14 cellular contexts compared by ENCODE assay signal in the genomic region with DNA sequence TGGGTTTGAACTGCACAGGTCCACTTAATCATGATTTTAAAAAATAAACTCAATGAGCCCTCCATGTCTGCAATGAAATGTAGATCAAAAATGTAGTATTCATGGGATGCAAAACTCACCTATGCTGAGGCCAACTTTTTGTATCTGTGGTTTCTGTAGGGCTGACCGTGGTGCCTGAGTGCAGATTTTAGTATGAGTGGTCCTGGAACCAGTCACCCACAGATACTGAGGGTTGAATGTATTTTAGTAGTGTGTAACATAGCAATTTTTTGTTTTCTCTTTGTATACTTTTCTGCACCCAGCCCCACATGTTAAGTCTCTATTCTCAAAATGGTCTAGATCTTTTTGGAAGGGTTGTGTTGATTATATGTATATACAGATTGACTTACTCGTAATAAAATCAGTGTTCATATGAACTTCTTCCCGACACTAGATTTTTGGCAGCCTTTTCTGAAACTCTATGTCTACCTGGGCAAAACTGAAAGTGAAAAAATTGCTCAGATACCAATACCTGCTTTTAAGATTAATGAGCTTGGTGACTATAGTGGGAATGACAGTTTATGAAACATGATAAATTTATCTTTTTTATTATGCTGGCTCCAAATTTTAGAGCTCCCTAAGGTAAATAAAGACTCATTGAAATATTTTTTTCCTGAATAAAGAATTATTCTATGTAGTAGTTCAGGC. TPM values are rescaled to one million over a fixed set of nuclear protein-coding genes. Genes with fewer than 3 reads are reported as not detected.
DNase-seq lines count a peak whose midpoint lies in the region; ATAC-seq, FAIRE-seq and TF ChIP-seq lines count a peak whose summit lies in the region.
"Had no signal": no experiment of that assay in that cellular context is flagged by ENCODE, and none has a peak within 500 bp of the region (broad histone marks: within the 10 kb centered on the region; RNA-seq: fewer than 3 reads in every experiment).

No MANE protein-coding gene starts in this region.

- H3K79me2 ChIP-seq in mammary epithelial cell (ENCODE audit: insufficient read depth, low read length) (peaks cover 21% of the 10 kb centered on the region), MM.1S (ENCODE audit: low read length) (peaks cover 32% of the 10 kb centered on the region)

- H4K20me1 ChIP-seq in mammary epithelial cell (ENCODE audit: insufficient read depth, low read length) = no peaks in the 10 kb centered on the region
- no peaks in the 10 kb centered on the region for H4K20me1 ChIP-seq in MM.1S (ENCODE audit: insufficient read depth, low read length)

- in situ Hi-C loops in mammary epithelial cell (cut with MboI; ENCODE audit: low sequenced_read_pairs in 2 of 2) = loop anchor here in 1 of 2 donors (25.0 kb wide), 1 partner anchor 712 kb away; the partner anchor contains the start of gene ENOX1

- dilution Hi-C loops in mammary epithelial cell (cut with HindIII; ENCODE audit: low sequenced_read_pairs) = no loop called here

- no peak overlapping the region for H3K9ac ChIP-seq in mammary epithelial cell (ENCODE audit: insufficient read depth, low read length)
- 0 out of 2 replicates have a peak overlapping the region, but pooled peaks have one; percentile 18 for H3K9ac ChIP-seq in MM.1S (ENCODE audit: low read length)

- H3K4me2 ChIP-seq in mammary epithelial cell (ENCODE audit: insufficient read depth, low read depth, low read length) (peak overlapping the region; percentile 25), MM.1S (ENCODE audit: low read depth, low read length) (peak overlapping the region; percentile 69; the same call in 1 of the 2 replicates)
- H3K4me2 ChIP-seq: GM23338 had no signal

- H3K9me3 ChIP-seq in mammary epithelial cell (replicated peaks; ENCODE audit: insufficient read depth, low read length) (no peaks in the 10 kb centered on the region), breast epithelium (no peaks in the 10 kb centered on the region), MM.1S (replicated peaks; ENCODE audit: insufficient read depth, low read length) (no peaks in the 10 kb centered on the region)
- H3K9me3 ChIP-seq: lower lobe of right lung, testis had no signal

- no peak for TF ChIP-seq POLR2A in breast epithelium (IDR thresholded peaks at IDR 0.05)

- no peaks in the 10 kb centered on the region for H3K27me3 Mint-ChIP-seq in stimulated activated naive CD8-positive, alpha-beta T cell treated with anti-CD3 and anti-CD28 coated beads, Interleukin-15, amount 100 ng/mL, for 72 hours

- 64% methylated on average over 3 of the region's 3 CpGs for WGBS in mammary epithelial cell (ENCODE audit: low coverage, missing lambda C conversion rate)

- no peak overlapping the region for H3K27ac Mint-ChIP-seq in stimulated activated naive CD8-positive, alpha-beta T cell treated with anti-CD3 and anti-CD28 coated beads, Interleukin-15, amount 100 ng/mL, for 72 hours
- H3K27ac Mint-ChIP-seq: GM23338 had no signal

- H3K4me3 ChIP-seq in mammary epithelial cell (replicated peaks in 1 of 3; ENCODE audit: insufficient read depth in 1 of 3, low read depth in 2 of 3, low read length in 3 of 3) (no peak overlapping the region), breast epithelium (no peak overlapping the region), MM.1S (ENCODE audit: low read length) (peak overlapping the region; percentile 33; the same call in 1 of the 2 replicates), H7 (ENCODE audit: insufficient read depth, low read depth, low read length) (no peak overlapping the region)
- H3K4me3 ChIP-seq: GM23338, lower lobe of right lung, testis had no signal

- CTCF ChIA-PET in mammary epithelial cell (lab: Charles Lee; ENCODE audit: low non-redundant PET) = no interaction called here

- H3F3A ChIP-seq in MM.1S (ENCODE audit: insufficient read depth, low read length) = peaks cover 23% of the 10 kb centered on the region

- no peak overlapping the region for H2AFZ ChIP-seq in mammary epithelial cell (ENCODE audit: low read depth, low read length)
- H2AFZ ChIP-seq in MM.1S (ENCODE audit: low read length) = no peak overlapping the region
- H2AFZ ChIP-seq: GM23338 had no signal

- peak; percentile 77 for ATAC-seq in HG02798 (IDR thresholded peaks at IDR 0.05; ENCODE audit: poor library complexity, unreplicated experiment)
- peak; percentile 91 for ATAC-seq in stimulated activated naive CD8-positive, alpha-beta T cell treated with anti-CD3 and anti-CD28 coated beads, Interleukin-15, amount 100 ng/mL, for 72 hours
- ATAC-seq: GM23338, lower lobe of right lung had no signal

- H3K9me2 ChIP-seq in MM.1S (replicated peaks; ENCODE audit: insufficient read depth, low read length) = no peaks in the 10 kb centered on the region

- H3K36me3 ChIP-seq in mammary epithelial cell (ENCODE audit: insufficient read depth, low read length) (no peaks in the 10 kb centered on the region), breast epithelium (no peaks in the 10 kb centered on the region), MM.1S (replicated peaks; ENCODE audit: insufficient read depth, low read length) (no peaks in the 10 kb centered on the region; the same call in 1 of the 2 replicates), H7 (replicated peaks; ENCODE audit: control insufficient read depth, insufficient read depth, low read length) (no peaks in the 10 kb centered on the region)

- H3K4me1 Mint-ChIP-seq in stimulated activated naive CD8-positive, alpha-beta T cell treated with anti-CD3 and anti-CD28 coated beads, Interleukin-15, amount 100 ng/mL, for 72 hours = peaks cover 44% of the 10 kb centered on the region

- H3K27me3 ChIP-seq in mammary epithelial cell (ENCODE audit: insufficient read depth, low read length) = no peaks in the 10 kb centered on the region
- no peaks in the 10 kb centered on the region for H3K27me3 ChIP-seq in breast epithelium
- H3K27me3 ChIP-seq in MM.1S (replicated peaks; ENCODE audit: insufficient read depth, low read length) = no peaks in the 10 kb centered on the region
- H3K27me3 ChIP-seq in H7 (ENCODE audit: control insufficient read depth, insufficient read depth, low read length) = no peaks in the 10 kb centered on the region
- H3K27me3 ChIP-seq: testis had no signal

- BruUV-seq in mammary epithelial cell (replicated peaks; lab: Mats Ljungman, UMichigan) = no TSS peak

- DNase-seq in mammary epithelial cell (no peak), breast epithelium (ENCODE audit: low spot score in 2 of 2) (no peak), MM.1S (peak; percentile 52), D721Med (ENCODE audit: insufficient read length, low spot score) (no peak), HUDEP-2 (lab: John Stamatoyannopoulos, UW; ENCODE audit: unreplicated experiment in 76 of 76) (no peak), H7 (no peak)
- DNase-seq in stimulated activated naive CD8-positive, alpha-beta T cell treated with anti-CD3 and anti-CD28 coated beads, Interleukin-15, amount 100 ng/mL, for 72 hours = peak in 1 of 2 donors; percentile 21
- DNase-seq: AML-193, lower lobe of right lung, NCI-H1417 treated with DMSO at 0.1 percent for 48 hours, testis had no signal

- H3K4me1 ChIP-seq in mammary epithelial cell (ENCODE audit: insufficient read depth, low read length) (no peaks in the 10 kb centered on the region), breast epithelium (no peaks in the 10 kb centered on the region), MM.1S (ENCODE audit: low read length) (peaks cover 28% of the 10 kb centered on the region)

- TF ChIP-seq CTCF in mammary epithelial cell (conservative IDR thresholded peaks at IDR 0.05 in 1 of 2, IDR thresholded peaks at IDR 0.05 in 1 of 2; ENCODE audit: extremely low read depth in 1 of 2, insufficient read depth in 1 of 2, low read depth in 1 of 2, low read length in 2 of 2) (no peak), breast epithelium (IDR thresholded peaks at IDR 0.05) (no peak), MM.1S (IDR thresholded peaks at IDR 0.05; ENCODE audit: low read length) (no peak), D721Med (IDR thresholded peaks at IDR 0.05; ENCODE audit: insufficient read depth, missing control alignments) (no peak)

- H3K4me3 Mint-ChIP-seq in stimulated activated naive CD8-positive, alpha-beta T cell treated with anti-CD3 and anti-CD28 coated beads, Interleukin-15, amount 100 ng/mL, for 72 hours = no peak overlapping the region
- H3K4me3 Mint-ChIP-seq: GM23338 had no signal

- intact Hi-C loops in mammary epithelial cell (cut with micrococcal nuclease) (no loop called here), breast epithelium (cut with DNase I; ENCODE audit: low total_unique reads) (no loop called here)

- FAIRE-seq in D721Med (lab: Jason Lieb, UNC) = no peak

- H3K9me3 Mint-ChIP-seq in stimulated activated naive CD8-positive, alpha-beta T cell treated with anti-CD3 and anti-CD28 coated beads, Interleukin-15, amount 100 ng/mL, for 72 hours = no peaks in the 10 kb centered on the region
- H3K9me3 Mint-ChIP-seq: GM23338 had no signal

- H3K27ac ChIP-seq in mammary epithelial cell (ENCODE audit: insufficient read depth, low read depth, low read length) (no peak overlapping the region), breast epithelium (no peak overlapping the region), MM.1S (ENCODE audit: low read length) (peak overlapping the region; percentile 65; the same call in 1 of the 2 replicates)
- H3K27ac ChIP-seq: epithelial cell of prostate, lower lobe of right lung, testis had no signal

RNA-seq across cellular contexts. Expression of gene DNAJC15, which starts 51.6 kb away (rescaled TPM):
- total RNA-seq in mammary epithelial cell (10 to 100 TPM in 1 of 2 donors, 1 to 10 TPM in 1; 9.3 to 20.7 TPM), breast epithelium (10 to 100 TPM in 2 of 3 donors, 1 to 10 TPM in 1; 9.2 to 14.4 (median 12.9) TPM)
- polyA plus RNA-seq in mammary epithelial cell = 33.9 TPM
- 12.9 TPM for polyA minus RNA-seq in mammary epithelial cell
- 0.33 and 0.45 TPM in 2 replicates for total RNA-seq in H7 (2014; rRNA removed; shearing (Covaris generic))
